8 cellular contexts compared by ENCODE assay signal in genomic region chr17:35373532-35373983, GRCh38. TPM values are rescaled to one million over a fixed set of nuclear protein-coding genes. Genes with fewer than 3 reads are reported as not detected.
A peak's percentile ranks its signal among the peaks of the same experiment; 100 is the strongest.
DNase-seq lines count a peak whose midpoint lies in the region; ATAC-seq and TF ChIP-seq lines count a peak whose summit lies in the region.

Gene SLFN11 (minus strand): TSS chr17:35373621. CDS start chr17:35363807, 9,814 bp downstream.

- peaks cover 37% of the 10 kb centered on the region for H3K36me3 Mint-ChIP-seq in activated CD8-positive, alpha-beta T cell treated with anti-CD3 and anti-CD28 coated beads, Interleukin-2, amount 10 ng/mL, durations not matched to agents 7 days and 5 days (ENCODE audit: low read depth)

- no peaks in the 10 kb centered on the region for H3K36me3 ChIP-seq in H7 (replicated peaks; ENCODE audit: control insufficient read depth, insufficient read depth, low read length)
- H3K36me3 ChIP-seq in lung (ENCODE audit: control insufficient read depth in 2 of 2, insufficient read depth in 2 of 2, low read length in 2 of 2), result no peaks in the 10 kb centered on the region

- peaks cover 65% of the 10 kb centered on the region for H3K27me3 ChIP-seq in H7 (ENCODE audit: control insufficient read depth, insufficient read depth, low read length)
- no peaks in the 10 kb centered on the region for H3K27me3 ChIP-seq in lung (ENCODE audit: control insufficient read depth, insufficient read depth)

- peak within 1 kb of the TSS; percentile 98 for H3K27ac Mint-ChIP-seq in activated CD8-positive, alpha-beta T cell treated with anti-CD3 and anti-CD28 coated beads, Interleukin-2, amount 10 ng/mL, durations not matched to agents 7 days and 5 days

- no peak for TF ChIP-seq CTCF in lung (IDR thresholded peaks at IDR 0.05; ENCODE audit: control extremely low read depth, extremely low read depth)

- H3K4me3 Mint-ChIP-seq in activated CD8-positive, alpha-beta T cell treated with anti-CD3 and anti-CD28 coated beads, Interleukin-2, amount 10 ng/mL, durations not matched to agents 7 days and 5 days, result peak within 1 kb of the TSS; percentile 99

- 0 to 1% methylated on average over 15 to 22 of the region's 22 CpGs for WGBS in lung, 2 donors

- peak within 1 kb of the TSS; percentile 44 for H3K4me3 ChIP-seq in H7 (ENCODE audit: insufficient read depth, low read depth, low read length)
- peak within 1 kb of the TSS; percentile 85 for H3K4me3 ChIP-seq in lung

- H3K9me3 ChIP-seq in lung (ENCODE audit: control insufficient read depth in 2 of 2, insufficient read depth in 1 of 2, low read length in 1 of 2), result no peaks in the 10 kb centered on the region

- H3K9me3 Mint-ChIP-seq in activated CD8-positive, alpha-beta T cell treated with anti-CD3 and anti-CD28 coated beads, Interleukin-2, amount 10 ng/mL, durations not matched to agents 7 days and 5 days (ENCODE audit: insufficient read depth), result peaks cover 16% of the 10 kb centered on the region

- H3K4me1 ChIP-seq in lung (ENCODE audit: control insufficient read depth in 2 of 2, insufficient read depth in 2 of 2, low read length in 2 of 2), result no peaks in the 10 kb centered on the region

- POLR2A ChIA-PET in activated CD8-positive, alpha-beta T cell treated with anti-CD3 and anti-CD28 coated beads, Interleukin-2, amount 10 ng/mL, durations not matched to agents 7 days and 5 days (lab: Charles Lee), result interaction anchor here (0.6 to 5.0 kb wide), 29 partner anchors 8 to 254 kb away, joined by 3 to 54 read pairs (median 4); partner anchors contain the start of genes PEX12, RAD51D, SLFN12L and SLFN13

- H3K27ac ChIP-seq in lung (ENCODE audit: low read depth in 1 of 2, low read length in 1 of 2), result peak within 1 kb of the TSS; percentile 70 to 93

- peak; percentile 84 for DNase-seq in COLO668 (lab: John Stamatoyannopoulos, UW; ENCODE audit: unreplicated experiment)
- DNase-seq in H7, result peak; percentile 51
- DNase-seq in NCI-H2227 treated with DMSO at 0.1 percent for 48 hours (lab: John Stamatoyannopoulos, UW), result peak; percentile 87
- DNase-seq in activated CD8-positive, alpha-beta T cell treated with anti-CD3 and anti-CD28 coated beads, Interleukin-2, amount 10 ng/mL, durations not matched to agents 7 days and 5 days, result peak; percentile 86
- DNase-seq in ecto neural progenitor cell (ENCODE audit: low spot score), result peak; percentile 73
- DNase-seq in lung (ENCODE audit: low spot score), result peak; percentile 78
- DNase-seq in stimulated activated CD4-positive, alpha-beta T cell treated with anti-CD3 and anti-CD28 coated beads, TNF-alpha, amount 100 ng/mL, for 4 hours (ENCODE audit: low read depth in 3 of 3), result peak; percentile 74 to 87 (median 86)
- no peak for DNase-seq in SHP77 (lab: John Stamatoyannopoulos, UW)

- peaks cover 3% of the 10 kb centered on the region for H3K27me3 Mint-ChIP-seq in activated CD8-positive, alpha-beta T cell treated with anti-CD3 and anti-CD28 coated beads, Interleukin-2, amount 10 ng/mL, durations not matched to agents 7 days and 5 days (ENCODE audit: low read depth)

- H3K4me1 Mint-ChIP-seq in activated CD8-positive, alpha-beta T cell treated with anti-CD3 and anti-CD28 coated beads, Interleukin-2, amount 10 ng/mL, durations not matched to agents 7 days and 5 days (ENCODE audit: low read depth), result peaks cover 57% of the 10 kb centered on the region

- CTCF ChIA-PET in activated CD8-positive, alpha-beta T cell treated with anti-CD3 and anti-CD28 coated beads, Interleukin-2, amount 10 ng/mL, durations not matched to agents 7 days and 5 days (lab: Charles Lee), result interaction anchor here (0.6 to 3.1 kb wide), 9 partner anchors 27 to 204 kb away, joined by 3 to 23 read pairs (median 4); no protein-coding TSS in a partner anchor

- ATAC-seq in activated CD8-positive, alpha-beta T cell treated with anti-CD3 and anti-CD28 coated beads, Interleukin-2, amount 10 ng/mL, durations not matched to agents 7 days and 5 days, result peak; percentile 81
- peak; percentile 82 for ATAC-seq in lung (ENCODE audit: insufficient read depth, low FRiP score)

RNA-seq across cellular contexts. Expression of gene SLFN11, which starts in this region (rescaled TPM):
- total RNA-seq in H7 (2014; rRNA removed; shearing (Covaris generic)), result 0.21 and 0.41 TPM in 2 replicates
- total RNA-seq in activated CD8-positive, alpha-beta T cell treated with anti-CD3 and anti-CD28 coated beads, Interleukin-2, amount 10 ng/mL, durations not matched to agents 7 days and 5 days, result 10 to 100 TPM; 40.0 to 50.1 TPM
- 10 to 100 TPM; 22.7 to 66.0 TPM for total RNA-seq in lung
- polyA plus RNA-seq in lung, result 10 to 100 TPM; 12.1 to 13.0 TPM

Comparison
In these comparisons a context has a peak if more than half of its experiments do, and no peak if none do; other contexts are left out.
1. RNA of gene SLFN11 (total RNA-seq): 22.7 to 66.0 TPM in lung and 40.0 to 50.1 TPM in activated CD8-positive, alpha-beta T cell treated with anti-CD3 and anti-CD28 coated beads, Interleukin-2, amount 10 ng/mL, durations not matched to agents 7 days and 5 days; 0.21 to 0.41 TPM in H7; every median in the first group is over 10 times any median in the second.
2. Peak in DNase-seq and H3K4me3 ChIP-seq in H7; RNA of the gene not detected or under 1 TPM.
3. DNase-seq: peak in COLO668 (single experiment), NCI-H2227 treated with DMSO at 0.1 percent for 48 hours (single experiment), activated CD8-positive, alpha-beta T cell treated with anti-CD3 and anti-CD28 coated beads, Interleukin-2, amount 10 ng/mL, durations not matched to agents 7 days and 5 days (single experiment), ecto neural progenitor cell (single experiment), lung (single experiment) and stimulated activated CD4-positive, alpha-beta T cell treated with anti-CD3 and anti-CD28 coated beads, TNF-alpha, amount 100 ng/mL, for 4 hours (3 of 3); none in SHP77 (0 of 2).